In genomic region chr2:216713691-216714411, GRCh38 we compare ENCODE assay signal across 13 cellular contexts. TPM values are rescaled to one million over a fixed set of nuclear protein-coding genes. Genes with fewer than 3 reads are reported as not detected.
DNase-seq lines count a peak whose midpoint lies in the region; TF ChIP-seq lines count a peak whose summit lies in the region.
"Had no signal": no experiment of that assay in that cellular context is flagged by ENCODE, and none has a peak within 500 bp of the region (broad histone marks: within the 10 kb centered on the region; RNA-seq: fewer than 3 reads in every experiment).

No MANE protein-coding gene starts in this region.

- no peak overlapping the region for H3K23ac ChIP-seq in mesenchymal stem cell (ENCODE audit: low read length in 2 of 2)

- peak overlapping the region; percentile 21 for H2BK5ac ChIP-seq in mesenchymal stem cell (ENCODE audit: low read depth, low read length, poor library complexity, severe bottlenecking)

- H3K4me3 ChIP-seq in A673 (ENCODE audit: low read depth, low read length, poor library complexity, severe bottlenecking) (no peak overlapping the region), choroid plexus epithelial cell (ENCODE audit: low read depth, low read length) (no peak overlapping the region), mesenchymal stem cell (ENCODE audit: insufficient read depth in 1 of 2, low read depth in 1 of 2, low read length in 2 of 2) (no peak overlapping the region)

- DNase-seq in A673 (ENCODE audit: low spot score) = peak; percentile 90
- DNase-seq in HT1080 (ENCODE audit: low read depth) = peak; percentile 91
- DNase-seq in choroid plexus epithelial cell (ENCODE audit: low read depth) = peak; percentile 90
- peak; percentile 87 for DNase-seq in mesenchymal stem cell
- no peak for DNase-seq in activated CD4-positive, alpha-beta memory T cell treated with anti-CD3 and anti-CD28 coated beads for 36 hours
- no peak for DNase-seq in cerebellar nuclear complex (lab: John Stamatoyannopoulos, UW)
- no peak for DNase-seq in NCI-H2029 treated with DMSO at 0.1 percent for 48 hours (lab: John Stamatoyannopoulos, UW)
- no peak for DNase-seq in activated gamma-delta T cell (lab: John Stamatoyannopoulos, UW)
- DNase-seq: CD8-positive, alpha-beta T cell; effector memory CD8-positive, alpha-beta T cell had no signal

- H4K8ac ChIP-seq in mesenchymal stem cell (ENCODE audit: low read length) = no peak overlapping the region

- no peaks in the 10 kb centered on the region for H3K27me3 ChIP-seq in A673 (replicated peaks; ENCODE audit: insufficient read depth, low read depth, low read length, poor library complexity)
- H3K27me3 ChIP-seq in mesenchymal stem cell (ENCODE audit: control insufficient read depth in 1 of 2, insufficient read depth in 1 of 2, low read length in 2 of 2) = peaks cover 0 to 10% of the 10 kb centered on the region in 2 experiments

- intact Hi-C loops in A673 (cut with micrococcal nuclease; ENCODE audit: unreplicated experiment) = no loop called here
- intact Hi-C loops in activated CD4-positive, alpha-beta memory T cell treated with anti-CD3 and anti-CD28 coated beads for 36 hours (cut with micrococcal nuclease) = no loop called here

- H3K4me1 ChIP-seq in A673 (ENCODE audit: insufficient read depth, low read length, poor library complexity, severe bottlenecking) = peaks cover 10% of the 10 kb centered on the region
- peaks cover 10% of the 10 kb centered on the region for H3K4me1 ChIP-seq in mesenchymal stem cell (ENCODE audit: control insufficient read depth, insufficient read depth, low read depth, low read length)

- H3K27ac Mint-ChIP-seq in activated CD4-positive, alpha-beta memory T cell treated with anti-CD3 and anti-CD28 coated beads for 36 hours = no peak overlapping the region
- H3K27ac Mint-ChIP-seq: CD8-positive, alpha-beta T cell; effector memory CD8-positive, alpha-beta T cell; stimulated activated memory B cell treated with anti-CD40 and anti-IgM and Interleukin-4, amounts not matched to agents 10 μg/mL and 1 μg/mL and 100 μg/mL, for 72 hours had no signal

- 60% methylated on average over 7 of the region's 8 CpGs for WGBS in mesenchymal stem cell

- H3K36me3 Mint-ChIP-seq in activated CD4-positive, alpha-beta memory T cell treated with anti-CD3 and anti-CD28 coated beads for 36 hours = no peaks in the 10 kb centered on the region
- H3K36me3 Mint-ChIP-seq: CD8-positive, alpha-beta T cell; stimulated activated memory B cell treated with anti-CD40 and anti-IgM and Interleukin-4, amounts not matched to agents 10 μg/mL and 1 μg/mL and 100 μg/mL, for 72 hours had no signal

- H2AK5ac ChIP-seq in mesenchymal stem cell (ENCODE audit: low read length, severe bottlenecking) = peak overlapping the region; percentile 51

- no peak overlapping the region for H2AFZ ChIP-seq in mesenchymal stem cell (ENCODE audit: low read depth, low read length)

- no peaks in the 10 kb centered on the region for H3K4me1 Mint-ChIP-seq in activated CD4-positive, alpha-beta memory T cell treated with anti-CD3 and anti-CD28 coated beads for 36 hours (ENCODE audit: low read depth)
- H3K4me1 Mint-ChIP-seq: stimulated activated memory B cell treated with anti-CD40 and anti-IgM and Interleukin-4, amounts not matched to agents 10 μg/mL and 1 μg/mL and 100 μg/mL, for 72 hours had no signal

- H3K9ac ChIP-seq in mesenchymal stem cell (ENCODE audit: low read length) = peak overlapping the region; percentile 68

- peak overlapping the region in 1 of 2 experiments; percentile 5 for H2BK12ac ChIP-seq in mesenchymal stem cell (ENCODE audit: low read length in 2 of 2)

- no peak overlapping the region for H3K4me2 ChIP-seq in mesenchymal stem cell (ENCODE audit: low read length, poor library complexity, severe bottlenecking)

- H3K36me3 ChIP-seq in A673 (ENCODE audit: insufficient read depth, low read length, poor library complexity, severe bottlenecking) (no peaks in the 10 kb centered on the region), mesenchymal stem cell (ENCODE audit: control insufficient read depth in 1 of 2, insufficient read depth in 2 of 2, low read depth in 1 of 2, low read length in 2 of 2) (no peaks in the 10 kb centered on the region)
- H3K36me3 ChIP-seq: neutrophil had no signal

- H3K79me1 ChIP-seq in mesenchymal stem cell (replicated peaks; ENCODE audit: low read length, poor library complexity, severe bottlenecking) = no peaks in the 10 kb centered on the region

- CTCF ChIA-PET in A673 (lab: Charles Lee) = no interaction called here
- CTCF ChIA-PET in activated CD4-positive, alpha-beta memory T cell treated with anti-CD3 and anti-CD28 coated beads for 36 hours (lab: Charles Lee) = no interaction called here

- BruUV-seq in A673 (replicated peaks; lab: Mats Ljungman, UMichigan) = no TSS peak

- POLR2A ChIA-PET in A673 (lab: Charles Lee; ENCODE audit: low non-redundant PET) = no interaction called here
- POLR2A ChIA-PET in activated CD4-positive, alpha-beta memory T cell treated with anti-CD3 and anti-CD28 coated beads for 36 hours (lab: Charles Lee) = no interaction called here

- H2BK15ac ChIP-seq in mesenchymal stem cell (ENCODE audit: low read depth, poor library complexity, severe bottlenecking) = no peak overlapping the region

- H3K27me3 Mint-ChIP-seq in activated CD4-positive, alpha-beta memory T cell treated with anti-CD3 and anti-CD28 coated beads for 36 hours = peaks cover 9% of the 10 kb centered on the region

- H3K9me3 ChIP-seq in A673 (ENCODE audit: low read depth, low read length, poor library complexity, severe bottlenecking) = peaks cover 2% of the 10 kb centered on the region
- H3K9me3 ChIP-seq in mesenchymal stem cell (ENCODE audit: control insufficient read depth, low read length) = peaks cover 6% of the 10 kb centered on the region
- H3K9me3 ChIP-seq: neutrophil had no signal

- peaks cover 6% of the 10 kb centered on the region for H3K9me3 Mint-ChIP-seq in activated CD4-positive, alpha-beta memory T cell treated with anti-CD3 and anti-CD28 coated beads for 36 hours
- H3K9me3 Mint-ChIP-seq: effector memory CD8-positive, alpha-beta T cell; stimulated activated memory B cell treated with anti-CD40 and anti-IgM and Interleukin-4, amounts not matched to agents 10 μg/mL and 1 μg/mL and 100 μg/mL, for 72 hours had no signal

- no peak overlapping the region for H3K4ac ChIP-seq in mesenchymal stem cell (ENCODE audit: low read depth in 1 of 2, low read length in 2 of 2)

- TF ChIP-seq CTCF in A673 (conservative IDR thresholded peaks at IDR 0.05; ENCODE audit: low read depth, low read length) (no peak), choroid plexus epithelial cell (conservative IDR thresholded peaks at IDR 0.05; ENCODE audit: low read depth, low read length) (no peak)

- H3K14ac ChIP-seq in mesenchymal stem cell (ENCODE audit: low read length in 2 of 2) = no peak overlapping the region

- peak overlapping the region; percentile 30 for H2BK120ac ChIP-seq in mesenchymal stem cell (ENCODE audit: low read depth, low read length)

- no peak overlapping the region for H3K4me3 Mint-ChIP-seq in activated CD4-positive, alpha-beta memory T cell treated with anti-CD3 and anti-CD28 coated beads for 36 hours
- H3K4me3 Mint-ChIP-seq: CD8-positive, alpha-beta T cell; effector memory CD8-positive, alpha-beta T cell; stimulated activated memory B cell treated with anti-CD40 and anti-IgM and Interleukin-4, amounts not matched to agents 10 μg/mL and 1 μg/mL and 100 μg/mL, for 72 hours had no signal

- peak overlapping the region in 1 of 2 experiments; percentile 55 for H3K18ac ChIP-seq in mesenchymal stem cell (ENCODE audit: low read depth in 1 of 2, low read length in 2 of 2)

- no peak overlapping the region for H4K91ac ChIP-seq in mesenchymal stem cell (ENCODE audit: low read length)

- H3K27ac ChIP-seq in A673 (ENCODE audit: low read depth, low read length, poor library complexity, severe bottlenecking) (no peak overlapping the region), mesenchymal stem cell (ENCODE audit: low read length, poor library complexity, severe bottlenecking) (peak overlapping the region; percentile 26)
- H3K27ac ChIP-seq: neutrophil had no signal

RNA-seq across cellular contexts. Expression of gene IGFBP5, which starts 18.5 kb away (rescaled TPM):
- total RNA-seq in A673 (2021) = 5.4 and 7.1 TPM in 2 replicates
- total RNA-seq in HT1080 (2014; rRNA removed; shearing (Covaris generic)) = 0.10 and 0.11 TPM in 2 replicates
- polyA plus RNA-seq in HT1080 (2015; cell fraction: cytosol; rRNA removed) = 0.05 TPM in 1 of 2 replicates, not detected in the other
- polyA plus RNA-seq in HT1080 (2015; cell fraction: nucleus; rRNA removed) = 0.14 and 0.16 TPM in 2 replicates
- 440 TPM for polyA plus RNA-seq in mesenchymal stem cell (2013, experiment 1 of 2)
- 419 TPM for polyA plus RNA-seq in mesenchymal stem cell (2013, experiment 2 of 2)
- total RNA-seq in activated CD4-positive, alpha-beta memory T cell treated with anti-CD3 and anti-CD28 coated beads for 36 hours = not detected
- total RNA-seq: activated CD8-positive, alpha-beta memory T cell treated with anti-CD3 and anti-CD28 coated beads for 36 hours; CD8-positive, alpha-beta T cell had no signal

Comparison
In these comparisons a context has a peak if more than half of its experiments do, and no peak if none do; other contexts are left out.
1. DNase-seq: peak in A673 (single experiment), HT1080 (single experiment), choroid plexus epithelial cell (single experiment) and mesenchymal stem cell (single experiment); none in activated CD4-positive, alpha-beta memory T cell treated with anti-CD3 and anti-CD28 coated beads for 36 hours (single experiment), cerebellar nuclear complex (0 of 2), NCI-H2029 treated with DMSO at 0.1 percent for 48 hours (single experiment) and activated gamma-delta T cell (single experiment).